Comparison of ENCODE assay signal across 9 cellular contexts in genomic region chr12:49121047-49121696, GRCh38. TPM values are rescaled to one million over a fixed set of nuclear protein-coding genes. Genes with fewer than 3 reads are reported as not detected.
DNase-seq lines count a peak whose midpoint lies in the region; ATAC-seq, FAIRE-seq and TF ChIP-seq lines count a peak whose summit lies in the region.
"Had no signal": no experiment of that assay in that cellular context is flagged by ENCODE, and none has a peak within 500 bp of the region (broad histone marks: within the 10 kb centered on the region; RNA-seq: fewer than 3 reads in every experiment).

No MANE protein-coding gene starts in this region.

- no peak for TF ChIP-seq EP300 in H1 (IDR thresholded peaks at IDR 0.05; ENCODE audit: borderline replicate concordance in 1 of 2, low read depth in 2 of 2, low read length in 2 of 2)

- H3K56ac ChIP-seq in H1 (replicated peaks; ENCODE audit: insufficient read length, low read depth, low read length): no peak overlapping the region

- no peak overlapping the region for H4K91ac ChIP-seq in H1 (replicated peaks; ENCODE audit: insufficient read length, low read length)

- no peaks in the 10 kb centered on the region for H3K27me3 ChIP-seq in NT2/D1 (ENCODE audit: insufficient read depth, insufficient read length)
- H3K27me3 ChIP-seq in H1 (replicated peaks in 1 of 4; ENCODE audit: control insufficient read depth in 3 of 4, extremely low read depth in 1 of 4, insufficient read depth in 3 of 4, low read length in 3 of 4): no peaks in the 10 kb centered on the region
- H3K27me3 ChIP-seq: BLaER1 treated with 17β-estradiol and CSF1 and Interleukin-3, amounts not matched to agents 10 nM and 100 nM had no signal

- FAIRE-seq in H1 (lab: Jason Lieb, UNC): peak; percentile 48

- no peak overlapping the region for H3K18ac ChIP-seq in H1 (ENCODE audit: extremely low read depth, low read length)

- no peak overlapping the region for H2BK120ac ChIP-seq in H1 (replicated peaks; ENCODE audit: low read depth, low read length)

- H2AK5ac ChIP-seq in H1 (ENCODE audit: low read depth, low read length): no peak overlapping the region

- H4K8ac ChIP-seq in H1 (ENCODE audit: extremely low read depth, insufficient read depth, low read length): no peak overlapping the region

- no peak overlapping the region for H3K23ac ChIP-seq in H1 (ENCODE audit: insufficient read length)

- TF ChIP-seq RAD21 in H1 (IDR thresholded peaks at IDR 0.05 in 1 of 2, conservative IDR thresholded peaks at IDR 0.05 in 1 of 2; ENCODE audit: low read depth in 2 of 2, low read length in 2 of 2): peak; percentile 75 to 80

- no peaks in the 10 kb centered on the region for H3K4me1 ChIP-seq in NT2/D1 (ENCODE audit: insufficient read depth, insufficient read length)
- H3K4me1 ChIP-seq in H1 (replicated peaks in 1 of 4; ENCODE audit: control insufficient read depth in 3 of 4, insufficient read depth in 4 of 4, low read length in 3 of 4): no peaks in the 10 kb centered on the region
- H3K4me1 ChIP-seq: BLaER1 treated with 17β-estradiol and CSF1 and Interleukin-3, amounts not matched to agents 10 nM and 100 nM had no signal

- peak overlapping the region; percentile 11; the same call in 1 of the 2 replicates for H2AFZ ChIP-seq in H1 (ENCODE audit: low read length)

- TF ChIP-seq POLR2A in H1 (IDR thresholded peaks at IDR 0.05; ENCODE audit: control extremely low read depth in 1 of 2, low read depth in 2 of 2, low read length in 2 of 2): no peak

- H2BK5ac ChIP-seq in H1 (ENCODE audit: low read depth, low read length): no peak overlapping the region

- H4K5ac ChIP-seq in H1 (ENCODE audit: insufficient read length, low read depth, low read length): no peak overlapping the region

- no peak overlapping the region for H2BK15ac ChIP-seq in H1 (ENCODE audit: low read length)

- no peaks in the 10 kb centered on the region for H4K20me1 ChIP-seq in H1 (replicated peaks in 1 of 2; ENCODE audit: control insufficient read depth in 1 of 2, insufficient read depth in 2 of 2, low read length in 2 of 2)

- 36% methylated on average over 6 of the region's 6 CpGs; no CpG with 5 or more reads in 1 of the 2 experiments for WGBS in H1 (ENCODE audit: extremely low coverage in 1 of 2, insufficient coverage in 1 of 2, insufficient read length in 1 of 2, insufficient replicate concordance in 2 of 2, low coverage in 1 of 2, low lambda C conversion rate in 2 of 2, missing lambda C conversion rate in 1 of 2), 2 experiments

- POLR2A ChIA-PET in H1 (lab: Charles Lee; ENCODE audit: partially characterized antibody): interaction anchor here (1.0 to 3.8 kb wide), 5 partner anchors 10 to 144 kb away, joined by 3 to 62 read pairs (median 4); partner anchors contain the start of genes LMBR1L and TUBA1B

- H3K4ac ChIP-seq in H1 (replicated peaks; ENCODE audit: insufficient read length, low read depth, low read length): no peak overlapping the region

- H3K4me2 ChIP-seq in H1 (ENCODE audit: insufficient read depth in 1 of 2, low read depth in 2 of 2, low read length in 2 of 2): no peak overlapping the region
- H3K4me2 ChIP-seq: BLaER1 treated with 17β-estradiol and CSF1 and Interleukin-3, amounts not matched to agents 10 nM and 100 nM had no signal

- CTCF ChIA-PET in H1 (lab: Charles Lee; ENCODE audit: partially characterized antibody): interaction anchor here (0.8 to 7.6 kb wide), 16 partner anchors 8 to 137 kb away, joined by 3 to 84 read pairs (median 8); partner anchors contain the start of genes DHH, LMBR1L and TUBA1B

- no peaks in the 10 kb centered on the region for H3K23me2 ChIP-seq in H1 (ENCODE audit: low read depth, low read length)

- H3K36me3 ChIP-seq in NT2/D1 (ENCODE audit: insufficient read depth, insufficient read length, low read length): no peaks in the 10 kb centered on the region
- no peaks in the 10 kb centered on the region for H3K36me3 ChIP-seq in H1 (ENCODE audit: control insufficient read depth in 2 of 4, insufficient read depth in 4 of 4, low read length in 3 of 4)
- H3K36me3 ChIP-seq: BLaER1 treated with 17β-estradiol and CSF1 and Interleukin-3, amounts not matched to agents 10 nM and 100 nM had no signal

- H3K9ac ChIP-seq in NT2/D1 (ENCODE audit: insufficient read length, low read depth) (no peak overlapping the region), H1 (replicated peaks in 1 of 4; ENCODE audit: extremely low read depth in 1 of 4, low read depth in 3 of 4, low read length in 3 of 4) (no peak overlapping the region)
- H3K9ac ChIP-seq: BLaER1 treated with 17β-estradiol and CSF1 and Interleukin-3, amounts not matched to agents 10 nM and 100 nM had no signal

- H3K9me3 ChIP-seq in NT2/D1 (ENCODE audit: insufficient read depth, low read length): no peaks in the 10 kb centered on the region
- peaks cover 0 to 3% of the 10 kb centered on the region in 2 experiments; a peak in 1 of 4 replicates for H3K9me3 ChIP-seq in H1 (ENCODE audit: insufficient read depth in 2 of 2, low read depth in 1 of 2, low read length in 1 of 2)
- H3K9me3 ChIP-seq: BLaER1 treated with 17β-estradiol and CSF1 and Interleukin-3, amounts not matched to agents 10 nM and 100 nM had no signal

- no peaks in the 10 kb centered on the region for H3K79me1 ChIP-seq in H1 (ENCODE audit: low read depth, low read length)

- H3K14ac ChIP-seq in H1 (ENCODE audit: insufficient read length): no peak overlapping the region

- H3K27ac ChIP-seq in H1 (ENCODE audit: low read depth, low read length): no peak overlapping the region
- H3K27ac ChIP-seq: BLaER1 treated with 17β-estradiol and CSF1 and Interleukin-3, amounts not matched to agents 10 nM and 100 nM had no signal

- no peak overlapping the region for H2BK20ac ChIP-seq in H1 (ENCODE audit: low read length)

- H3K4me3 ChIP-seq in NT2/D1 (ENCODE audit: insufficient read length, low read depth) (no peak overlapping the region), H1 (ENCODE audit: extremely low read depth in 1 of 4, insufficient read depth in 2 of 4, low read depth in 3 of 4, low read length in 4 of 4) (no peak overlapping the region)
- H3K4me3 ChIP-seq: BLaER1 treated with 17β-estradiol and CSF1 and Interleukin-3, amounts not matched to agents 10 nM and 100 nM had no signal

- H3K79me2 ChIP-seq in H1 (ENCODE audit: control insufficient read depth in 1 of 2, insufficient read depth in 2 of 2, low read length in 2 of 2): no peaks in the 10 kb centered on the region

- no peak overlapping the region for H2BK12ac ChIP-seq in H1 (ENCODE audit: low read depth, low read length)

- peak; percentile 40 to 82 (median 45) for DNase-seq in NCI-H1417 (lab: John Stamatoyannopoulos, UW)
- no peak for DNase-seq in NCI-H1417 treated with DMSO at 0.1 percent for 48 hours (lab: John Stamatoyannopoulos, UW)
- peak; percentile 51 for DNase-seq in NT2/D1 (ENCODE audit: low read depth, low spot score)
- peak; percentile 13 to 56 for DNase-seq in H1 (ENCODE audit: low read depth in 1 of 2, low spot score in 2 of 2)
- peak; percentile 40 for DNase-seq in middle frontal gyrus (ENCODE audit: extremely low spot score, low spot score)
- no peak for DNase-seq in activated naive CD4-positive, alpha-beta T cell treated with anti-CD3 and anti-CD28 coated beads, Interleukin-2, amount 50 U/mL, for 16 hours

- peak; percentile 48 to 82 (median 80) for TF ChIP-seq CTCF in H1 (IDR thresholded peaks at IDR 0.05; ENCODE audit: control extremely low read depth in 1 of 3, insufficient read depth in 1 of 3, low read depth in 1 of 3, low read length in 3 of 3)

- ATAC-seq in HG03571 (IDR thresholded peaks at IDR 0.05; ENCODE audit: unreplicated experiment) (no peak), HG03565 (IDR thresholded peaks at IDR 0.05; ENCODE audit: unreplicated experiment) (no peak)

RNA-seq across cellular contexts. Expression of gene TUBA1B, which starts 10.0 kb away (rescaled TPM):
- total RNA-seq in H1 (2021; fragmentation: NEBNext Ultra II Directional; extraction: Animal tissue kit (Norgen Biotek cat#: 25700)): 2,092 and 2,144 TPM in 2 replicates
- polyA plus RNA-seq in H1 (2011; rRNA removed): 5,662 and 6,837 TPM in 2 replicates
- polyA plus RNA-seq in H1 (2011; cell fraction: cytosol; rRNA removed): 4,812 TPM
- 2,873 TPM for polyA plus RNA-seq in H1 (2011; cell fraction: nucleus; rRNA removed)
- 2,207 to 3,001 TPM (median 2,867 TPM) in 4 replicates for polyA plus RNA-seq in H1 (2012, experiment 1 of 2)
- polyA plus RNA-seq in H1 (2012, experiment 2 of 2): 3,322 TPM
- 1,861 TPM for polyA plus RNA-seq in H1 (2013, experiment 1 of 2)
- 1,829 TPM for polyA plus RNA-seq in H1 (2013, experiment 2 of 2)
- 5,078 and 5,287 TPM in 2 replicates for polyA minus RNA-seq in H1 (2011; rRNA and poly(A)+ RNA removed)
- polyA minus RNA-seq in H1 (2011; cell fraction: cytosol; rRNA and poly(A)+ RNA removed): 1,363 TPM
- 988 TPM for polyA minus RNA-seq in H1 (2011; cell fraction: nucleus; rRNA and poly(A)+ RNA removed)

RNA-seq across cellular contexts. Expression of gene LMBR1L, which starts 10.5 kb away (rescaled TPM):
- 47.7 and 49.6 TPM in 2 replicates for total RNA-seq in H1 (2021; fragmentation: NEBNext Ultra II Directional; extraction: Animal tissue kit (Norgen Biotek cat#: 25700))
- 36.6 and 54.6 TPM in 2 replicates for polyA plus RNA-seq in H1 (2011; rRNA removed)
- 42.5 TPM for polyA plus RNA-seq in H1 (2011; cell fraction: cytosol; rRNA removed)
- polyA plus RNA-seq in H1 (2011; cell fraction: nucleus; rRNA removed): 180 TPM
- 30.8 to 52.0 TPM (median 47.4 TPM) in 4 replicates for polyA plus RNA-seq in H1 (2012, experiment 1 of 2)
- polyA plus RNA-seq in H1 (2012, experiment 2 of 2): 37.8 TPM
- 30.1 TPM for polyA plus RNA-seq in H1 (2013, experiment 1 of 2)
- polyA plus RNA-seq in H1 (2013, experiment 2 of 2): 33.4 TPM
- polyA minus RNA-seq in H1 (2011; rRNA and poly(A)+ RNA removed): 99.6 and 107 TPM in 2 replicates
- 35.4 TPM for polyA minus RNA-seq in H1 (2011; cell fraction: cytosol; rRNA and poly(A)+ RNA removed)
- 78.7 TPM for polyA minus RNA-seq in H1 (2011; cell fraction: nucleus; rRNA and poly(A)+ RNA removed)

RNA-seq across cellular contexts. Expression of gene DHH, which starts 26.6 kb away (rescaled TPM):
- 0.11 and 0.13 TPM in 2 replicates for total RNA-seq in H1 (2021; fragmentation: NEBNext Ultra II Directional; extraction: Animal tissue kit (Norgen Biotek cat#: 25700))
- 0.03 and 0.09 TPM in 2 replicates for polyA plus RNA-seq in H1 (2011; rRNA removed)
- polyA plus RNA-seq in H1 (2011; cell fraction: cytosol; rRNA removed): 0.03 TPM
- polyA plus RNA-seq in H1 (2011; cell fraction: nucleus; rRNA removed): 0.16 TPM
- polyA plus RNA-seq in H1 (2012, experiment 1 of 2): 0.04 to 0.09 TPM (median 0.05 TPM) in 4 replicates
- polyA plus RNA-seq in H1 (2012, experiment 2 of 2): not detected
- 0.04 TPM for polyA plus RNA-seq in H1 (2013, experiment 1 of 2)
- 0.06 TPM for polyA plus RNA-seq in H1 (2013, experiment 2 of 2)
- not detected in 2 replicates for polyA minus RNA-seq in H1 (2011; rRNA and poly(A)+ RNA removed)
- not detected for polyA minus RNA-seq in H1 (2011; cell fraction: cytosol; rRNA and poly(A)+ RNA removed)
- not detected for polyA minus RNA-seq in H1 (2011; cell fraction: nucleus; rRNA and poly(A)+ RNA removed)

RNA-seq across cellular contexts. Expression of gene RHEBL1, which starts 51.4 kb away (rescaled TPM):
- total RNA-seq in H1 (2021; fragmentation: NEBNext Ultra II Directional; extraction: Animal tissue kit (Norgen Biotek cat#: 25700)): 7.0 and 7.5 TPM in 2 replicates
- 8.1 and 9.4 TPM in 2 replicates for polyA plus RNA-seq in H1 (2011; rRNA removed)
- polyA plus RNA-seq in H1 (2011; cell fraction: cytosol; rRNA removed): 8.9 TPM
- polyA plus RNA-seq in H1 (2011; cell fraction: nucleus; rRNA removed): 8.4 TPM
- polyA plus RNA-seq in H1 (2012, experiment 1 of 2): 6.8 to 8.2 TPM (median 7.4 TPM) in 4 replicates
- polyA plus RNA-seq in H1 (2012, experiment 2 of 2): 6.5 TPM
- polyA plus RNA-seq in H1 (2013, experiment 1 of 2): 4.7 TPM
- 4.9 TPM for polyA plus RNA-seq in H1 (2013, experiment 2 of 2)
- 5.3 and 7.7 TPM in 2 replicates for polyA minus RNA-seq in H1 (2011; rRNA and poly(A)+ RNA removed)
- 3.9 TPM for polyA minus RNA-seq in H1 (2011; cell fraction: cytosol; rRNA and poly(A)+ RNA removed)
- polyA minus RNA-seq in H1 (2011; cell fraction: nucleus; rRNA and poly(A)+ RNA removed): 3.0 TPM

Comparison
In these comparisons a context has a peak if more than half of its experiments do, and no peak if none do; other contexts are left out.
1. DNase-seq: peak in NCI-H1417 (3 of 3), NT2/D1 (single experiment), H1 (2 of 2) and middle frontal gyrus (single experiment); none in NCI-H1417 treated with DMSO at 0.1 percent for 48 hours (single experiment) and activated naive CD4-positive, alpha-beta T cell treated with anti-CD3 and anti-CD28 coated beads, Interleukin-2, amount 50 U/mL, for 16 hours (single experiment).